In genomic region chr13:112067871-112068305, GRCh38 we compare ENCODE assay signal across 1 cellular context.
TF ChIP-seq lines count a peak whose summit lies in the region.

No MANE protein-coding gene starts in this region.

TF ChIP-seq in HepG2, 621 proteins besides CTCF, POLR2A, EP300 and RAD21 (continued from another document):
- no peak for TF ChIP-seq PPARG (CRISPR knock-in tag; conservative IDR thresholded peaks at IDR 0.05)
- no peak for TF ChIP-seq HIVEP1 (CRISPR knock-in tag; IDR thresholded peaks at IDR 0.05)
- no peak for TF ChIP-seq PHF5A (CRISPR knock-in tag; IDR thresholded peaks at IDR 0.05; ENCODE audit: low read depth, unreplicated experiment)
- TF ChIP-seq KDM1A (CRISPR knock-in tag; IDR thresholded peaks at IDR 0.05): no peak
- TF ChIP-seq KDM3A (CRISPR knock-in tag; IDR thresholded peaks at IDR 0.05; ENCODE audit: low read depth): no peak
- no peak for TF ChIP-seq ZNF224 (CRISPR knock-in tag; IDR thresholded peaks at IDR 0.05)
- no peak for TF ChIP-seq ZNF180 (CRISPR knock-in tag; IDR thresholded peaks at IDR 0.05; ENCODE audit: borderline replicate concordance, low read depth)
- no peak for TF ChIP-seq ZNF790 (CRISPR knock-in tag; IDR thresholded peaks at IDR 0.05; ENCODE audit: borderline replicate concordance)
- TF ChIP-seq SOX6 (IDR thresholded peaks at IDR 0.05): no peak
- no peak for TF ChIP-seq SOX6 (CRISPR knock-in tag; IDR thresholded peaks at IDR 0.05)
- no peak for TF ChIP-seq NBN (conservative IDR thresholded peaks at IDR 0.05)
- no peak for TF ChIP-seq BORCS8-MEF2B (CRISPR knock-in tag; IDR thresholded peaks at IDR 0.05)
- TF ChIP-seq ZNF614 (CRISPR knock-in tag; IDR thresholded peaks at IDR 0.05; ENCODE audit: borderline replicate concordance): no peak
- no peak for TF ChIP-seq ZNF446 (CRISPR knock-in tag; IDR thresholded peaks at IDR 0.05)
- TF ChIP-seq, protein P1, sequence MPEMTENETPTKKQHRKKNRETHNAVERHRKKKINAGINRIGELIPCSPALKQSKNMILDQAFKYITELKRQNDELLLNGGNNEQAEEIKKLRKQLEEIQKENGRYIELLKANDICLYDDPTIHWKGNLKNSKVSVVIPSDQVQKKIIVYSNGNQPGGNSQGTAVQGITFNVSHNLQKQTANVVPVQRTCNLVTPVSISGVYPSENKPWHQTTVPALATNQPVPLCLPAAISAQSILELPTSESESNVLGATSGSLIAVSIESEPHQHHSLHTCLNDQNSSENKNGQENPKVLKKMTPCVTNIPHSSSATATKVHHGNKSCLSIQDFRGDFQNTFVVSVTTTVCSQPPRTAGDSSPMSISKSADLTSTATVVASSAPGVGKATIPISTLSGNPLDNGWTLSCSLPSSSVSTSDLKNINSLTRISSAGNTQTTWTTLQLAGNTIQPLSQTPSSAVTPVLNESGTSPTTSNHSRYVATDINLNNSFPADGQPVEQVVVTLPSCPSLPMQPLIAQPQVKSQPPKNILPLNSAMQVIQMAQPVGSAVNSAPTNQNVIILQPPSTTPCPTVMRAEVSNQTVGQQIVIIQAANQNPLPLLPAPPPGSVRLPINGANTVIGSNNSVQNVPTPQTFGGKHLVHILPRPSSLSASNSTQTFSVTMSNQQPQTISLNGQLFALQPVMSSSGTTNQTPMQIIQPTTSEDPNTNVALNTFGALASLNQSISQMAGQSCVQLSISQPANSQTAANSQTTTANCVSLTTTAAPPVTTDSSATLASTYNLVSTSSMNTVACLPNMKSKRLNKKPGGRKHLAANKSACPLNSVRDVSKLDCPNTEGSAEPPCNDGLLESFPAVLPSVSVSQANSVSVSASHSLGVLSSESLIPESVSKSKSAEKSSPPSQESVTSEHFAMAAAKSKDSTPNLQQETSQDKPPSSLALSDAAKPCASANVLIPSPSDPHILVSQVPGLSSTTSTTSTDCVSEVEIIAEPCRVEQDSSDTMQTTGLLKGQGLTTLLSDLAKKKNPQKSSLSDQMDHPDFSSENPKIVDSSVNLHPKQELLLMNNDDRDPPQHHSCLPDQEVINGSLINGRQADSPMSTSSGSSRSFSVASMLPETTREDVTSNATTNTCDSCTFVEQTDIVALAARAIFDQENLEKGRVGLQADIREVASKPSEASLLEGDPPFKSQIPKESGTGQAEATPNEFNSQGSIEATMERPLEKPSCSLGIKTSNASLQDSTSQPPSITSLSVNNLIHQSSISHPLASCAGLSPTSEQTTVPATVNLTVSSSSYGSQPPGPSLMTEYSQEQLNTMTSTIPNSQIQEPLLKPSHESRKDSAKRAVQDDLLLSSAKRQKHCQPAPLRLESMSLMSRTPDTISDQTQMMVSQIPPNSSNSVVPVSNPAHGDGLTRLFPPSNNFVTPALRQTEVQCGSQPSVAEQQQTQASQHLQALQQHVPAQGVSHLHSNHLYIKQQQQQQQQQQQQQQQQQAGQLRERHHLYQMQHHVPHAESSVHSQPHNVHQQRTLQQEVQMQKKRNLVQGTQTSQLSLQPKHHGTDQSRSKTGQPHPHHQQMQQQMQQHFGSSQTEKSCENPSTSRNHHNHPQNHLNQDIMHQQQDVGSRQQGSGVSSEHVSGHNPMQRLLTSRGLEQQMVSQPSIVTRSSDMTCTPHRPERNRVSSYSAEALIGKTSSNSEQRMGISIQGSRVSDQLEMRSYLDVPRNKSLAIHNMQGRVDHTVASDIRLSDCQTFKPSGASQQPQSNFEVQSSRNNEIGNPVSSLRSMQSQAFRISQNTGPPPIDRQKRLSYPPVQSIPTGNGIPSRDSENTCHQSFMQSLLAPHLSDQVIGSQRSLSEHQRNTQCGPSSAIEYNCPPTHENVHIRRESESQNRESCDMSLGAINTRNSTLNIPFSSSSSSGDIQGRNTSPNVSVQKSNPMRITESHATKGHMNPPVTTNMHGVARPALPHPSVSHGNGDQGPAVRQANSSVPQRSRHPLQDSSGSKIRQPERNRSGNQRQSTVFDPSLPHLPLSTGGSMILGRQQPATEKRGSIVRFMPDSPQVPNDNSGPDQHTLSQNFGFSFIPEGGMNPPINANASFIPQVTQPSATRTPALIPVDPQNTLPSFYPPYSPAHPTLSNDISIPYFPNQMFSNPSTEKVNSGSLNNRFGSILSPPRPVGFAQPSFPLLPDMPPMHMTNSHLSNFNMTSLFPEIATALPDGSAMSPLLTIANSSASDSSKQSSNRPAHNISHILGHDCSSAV (CRISPR knock-in tag; IDR thresholded peaks at IDR 0.05; ENCODE audit: borderline replicate concordance): no peak
- no peak for TF ChIP-seq CREB1 (IDR thresholded peaks at IDR 0.05)
- no peak for TF ChIP-seq CREB1 (CRISPR knock-in tag; IDR thresholded peaks at IDR 0.05)
- TF ChIP-seq SYNCRIP (IDR thresholded peaks at IDR 0.05; ENCODE audit: insufficient read depth, low read depth, low read length): no peak
